Comparison of ENCODE assay signal across 22 cellular contexts in the genomic region with DNA sequence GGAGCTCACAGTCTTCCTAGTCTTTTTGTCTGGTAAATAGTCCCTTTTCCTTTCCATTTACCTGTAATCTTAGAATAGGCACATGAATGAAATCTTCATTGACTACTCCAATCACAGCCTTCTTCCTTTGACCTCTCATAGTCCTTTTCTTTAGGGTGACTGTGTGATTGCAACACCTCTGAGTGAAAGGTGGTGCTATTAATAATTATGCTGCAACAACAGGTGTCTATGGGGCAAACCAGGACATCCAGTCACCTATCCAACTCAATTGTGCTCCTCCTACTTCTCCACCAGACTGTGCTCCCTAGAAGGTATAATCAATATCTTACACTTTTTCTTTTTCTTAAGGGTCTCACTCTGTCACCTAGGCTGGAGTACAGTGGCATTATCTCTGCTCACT. TPM values are rescaled to one million over a fixed set of nuclear protein-coding genes. Genes with fewer than 3 reads are reported as not detected.
DNase-seq lines count a peak whose midpoint lies in the region; ATAC-seq and TF ChIP-seq lines count a peak whose summit lies in the region.
"Had no signal": no experiment of that assay in that cellular context is flagged by ENCODE, and none has a peak within 500 bp of the region (broad histone marks: within the 10 kb centered on the region; RNA-seq: fewer than 3 reads in every experiment).

No MANE protein-coding gene starts in this region.

- H3K9me3 ChIP-seq in BLaER1, result peaks cover 29% of the 10 kb centered on the region
- no peaks in the 10 kb centered on the region for H3K9me3 ChIP-seq in CD4-positive, alpha-beta memory T cell (ENCODE audit: control insufficient read depth in 1 of 2, low read length in 2 of 2)
- H3K9me3 ChIP-seq in naive thymus-derived CD4-positive, alpha-beta T cell (ENCODE audit: control insufficient read depth in 2 of 3, low read length in 3 of 3), result no peaks in the 10 kb centered on the region
- no peaks in the 10 kb centered on the region for H3K9me3 ChIP-seq in colonic mucosa
- H3K9me3 ChIP-seq: esophagus squamous epithelium, right atrium auricular region had no signal

- H3K4me3 Mint-ChIP-seq in CD4-positive, alpha-beta memory T cell, result peak overlapping the region in 5 of 8 donors; percentile 5 to 98 (median 43)
- peak overlapping the region in 8 of 10 donors; percentile 5 to 97 (median 66) for H3K4me3 Mint-ChIP-seq in naive thymus-derived CD4-positive, alpha-beta T cell
- H3K4me3 Mint-ChIP-seq: GM23338, type B pancreatic cell had no signal

- POLR2A ChIA-PET in CD4-positive, alpha-beta memory T cell (lab: Charles Lee; ENCODE audit: partially characterized antibody), result interaction anchor here (1.0 to 26.9 kb wide), 4 partner anchors 10 to 85 kb away, joined by 4 to 734 read pairs (median 6); a partner anchor contains a TSS
- POLR2A ChIA-PET in naive thymus-derived CD4-positive, alpha-beta T cell (lab: Charles Lee), result interaction anchor here (0.7 to 25.4 kb wide), 6 partner anchors 10 to 119 kb away, joined by 4 to 644 read pairs (median 14); a partner anchor contains a TSS
- POLR2A ChIA-PET in RWPE1 (lab: Yijun Ruan, JAX; ENCODE audit: low non-redundant PET), result no interaction called here

- no peak for DNase-seq in CD4-positive, alpha-beta memory T cell
- DNase-seq in activated naive CD4-positive, alpha-beta T cell treated with anti-CD3 and anti-CD28 coated beads, Interleukin-2, amount 50 U/mL, for 72 hours (ENCODE audit: low spot score in 2 of 2), result no peak
- DNase-seq in naive thymus-derived CD4-positive, alpha-beta T cell, result no peak
- DNase-seq in substantia nigra (lab: John Stamatoyannopoulos, UW), result no peak
- DNase-seq in colonic mucosa, result no peak
- no peak for DNase-seq in RWPE1 (ENCODE audit: low spot score)
- DNase-seq in hepatic stellate cell (ENCODE audit: low spot score), result no peak
- DNase-seq: activated CD4-positive, alpha-beta T cell treated with anti-CD3 and anti-CD28 coated beads, Interleukin-2, amount 50 U/mL, for 4 hours; activated T-cell treated with anti-CD3 and anti-CD28 coated beads, Interleukin-2, amount 50 U/mL, for 48 hours; amygdala; caudate nucleus; esophagus squamous epithelium; NCI-H1092; NCI-H524; occipital lobe; stimulated activated naive CD8-positive, alpha-beta T cell treated with anti-CD3 and anti-CD28 coated beads, Interleukin-15, amount 100 ng/mL, for 72 hours; SW 1271 had no signal

- H3K9ac ChIP-seq in BLaER1 (no peak overlapping the region), colonic mucosa (ENCODE audit: low read depth in 2 of 2, low read length in 2 of 2) (no peak overlapping the region)

- H3K27me3 ChIP-seq in BLaER1 (no peaks in the 10 kb centered on the region), colonic mucosa (peaks cover 12% of the 10 kb centered on the region)
- no peaks in the 10 kb centered on the region for H3K27me3 ChIP-seq in CD4-positive, alpha-beta memory T cell (ENCODE audit: insufficient read depth, low read length)
- H3K27me3 ChIP-seq in naive thymus-derived CD4-positive, alpha-beta T cell (ENCODE audit: control insufficient read depth in 2 of 2, insufficient read depth in 2 of 2, low read length in 2 of 2), result no peaks in the 10 kb centered on the region
- H3K27me3 ChIP-seq: right atrium auricular region had no signal

- peak overlapping the region in 6 of 7 donors; percentile 10 to 96 (median 89) for H3K27ac Mint-ChIP-seq in CD4-positive, alpha-beta memory T cell
- H3K27ac Mint-ChIP-seq in activated naive CD4-positive, alpha-beta T cell treated with anti-CD3 and anti-CD28 coated beads, Interleukin-2, amount 50 U/mL, for 72 hours, result peak overlapping the region; percentile 16 to 34
- peak overlapping the region; percentile 25 to 99 (median 96) for H3K27ac Mint-ChIP-seq in naive thymus-derived CD4-positive, alpha-beta T cell
- H3K27ac Mint-ChIP-seq: GM23338, type B pancreatic cell had no signal

- H3K36me3 ChIP-seq in BLaER1 (peaks cover 26% of the 10 kb centered on the region), colonic mucosa (no peaks in the 10 kb centered on the region)
- peaks cover 32% of the 10 kb centered on the region for H3K36me3 ChIP-seq in CD4-positive, alpha-beta memory T cell (ENCODE audit: insufficient read depth, low read length)
- H3K36me3 ChIP-seq in naive thymus-derived CD4-positive, alpha-beta T cell (ENCODE audit: control insufficient read depth in 2 of 3, insufficient read depth in 3 of 3, low read length in 3 of 3), result peaks cover 0 to 37% (median 11%) of the 10 kb centered on the region in 3 experiments
- H3K36me3 ChIP-seq: esophagus squamous epithelium, right atrium auricular region had no signal

- no peak overlapping the region for H3K27ac ChIP-seq in BLaER1
- H3K27ac ChIP-seq in CD4-positive, alpha-beta memory T cell (ENCODE audit: low read depth, low read length), result peak overlapping the region; percentile 70
- H3K27ac ChIP-seq in naive thymus-derived CD4-positive, alpha-beta T cell (ENCODE audit: low read depth, low read length), result peak overlapping the region; percentile 75
- no peak overlapping the region for H3K27ac ChIP-seq in substantia nigra (ENCODE audit: low read depth, low read length, poor library complexity, severe bottlenecking)
- H3K27ac ChIP-seq in colonic mucosa, result no peak overlapping the region
- H3K27ac ChIP-seq in RWPE1, result no peak overlapping the region
- H3K27ac ChIP-seq: esophagus squamous epithelium, right atrium auricular region had no signal

- peaks cover 70 to 90% of the 10 kb centered on the region in 2 donors for H3K36me3 Mint-ChIP-seq in CD4-positive, alpha-beta memory T cell
- H3K36me3 Mint-ChIP-seq in activated naive CD4-positive, alpha-beta T cell treated with anti-CD3 and anti-CD28 coated beads, Interleukin-2, amount 50 U/mL, for 72 hours, result peaks cover 18 to 67% of the 10 kb centered on the region in 2 donors
- H3K36me3 Mint-ChIP-seq in naive thymus-derived CD4-positive, alpha-beta T cell, result peaks cover 25 to 82% (median 79%) of the 10 kb centered on the region in 5 donors

- TF ChIP-seq CTCF in colonic mucosa (IDR thresholded peaks at IDR 0.05), result no peak
- TF ChIP-seq CTCF in RWPE1 (conservative IDR thresholded peaks at IDR 0.05; ENCODE audit: low read depth), result no peak

- 0 out of 2 replicates have a peak overlapping the region, but pooled peaks have one; percentile 6 for H3K4me2 ChIP-seq in BLaER1
- H3K4me2 ChIP-seq: GM23338 had no signal

- CTCF ChIA-PET in CD4-positive, alpha-beta memory T cell (lab: Charles Lee; ENCODE audit: partially characterized antibody), result interaction anchor here (5.0 to 13.2 kb wide), 2 partner anchors 26 to 85 kb away, joined by 24 to 245 read pairs; a partner anchor contains a TSS
- CTCF ChIA-PET in naive thymus-derived CD4-positive, alpha-beta T cell (lab: Charles Lee), result no interaction called here
- CTCF ChIA-PET in RWPE1 (lab: Yijun Ruan, JAX), result no interaction called here

- no peaks in the 10 kb centered on the region for H3K27me3 Mint-ChIP-seq in CD4-positive, alpha-beta memory T cell
- no peaks in the 10 kb centered on the region for H3K27me3 Mint-ChIP-seq in naive thymus-derived CD4-positive, alpha-beta T cell
- H3K27me3 Mint-ChIP-seq: stimulated activated naive CD8-positive, alpha-beta T cell treated with anti-CD3 and anti-CD28 coated beads, Interleukin-15, amount 100 ng/mL, for 72 hours had no signal

- H3K4me1 ChIP-seq in BLaER1 (peaks cover 62% of the 10 kb centered on the region), colonic mucosa (no peaks in the 10 kb centered on the region)
- H3K4me1 ChIP-seq in CD4-positive, alpha-beta memory T cell (ENCODE audit: insufficient read depth, low read length), result peaks cover 93% of the 10 kb centered on the region
- H3K4me1 ChIP-seq in naive thymus-derived CD4-positive, alpha-beta T cell (ENCODE audit: control insufficient read depth in 2 of 2, insufficient read depth in 2 of 2, low read length in 2 of 2), result peaks cover 75 to 89% of the 10 kb centered on the region in 2 donors

- H3K4me1 Mint-ChIP-seq in CD4-positive, alpha-beta memory T cell, result peaks cover 79 to 98% (median 88%) of the 10 kb centered on the region in 4 donors
- peaks cover 69 to 98% (median 96%) of the 10 kb centered on the region in 7 donors for H3K4me1 Mint-ChIP-seq in naive thymus-derived CD4-positive, alpha-beta T cell

- no peaks in the 10 kb centered on the region for H4K20me1 ChIP-seq in BLaER1

- H3K4me3 ChIP-seq in BLaER1 (no peak overlapping the region), colonic mucosa (no peak overlapping the region)
- no peak overlapping the region for H3K4me3 ChIP-seq in CD4-positive, alpha-beta memory T cell (ENCODE audit: low read length in 2 of 2)
- no peak overlapping the region for H3K4me3 ChIP-seq in naive thymus-derived CD4-positive, alpha-beta T cell (ENCODE audit: low read length)
- H3K4me3 ChIP-seq: esophagus squamous epithelium, GM23338, right atrium auricular region had no signal

- ATAC-seq in activated naive CD4-positive, alpha-beta T cell treated with anti-CD3 and anti-CD28 coated beads, Interleukin-2, amount 50 U/mL, for 72 hours, result no peak
- no peak for ATAC-seq in naive thymus-derived CD4-positive, alpha-beta T cell
- ATAC-seq: GM23338; stimulated activated naive CD8-positive, alpha-beta T cell treated with anti-CD3 and anti-CD28 coated beads, Interleukin-15, amount 100 ng/mL, for 72 hours had no signal

- intact Hi-C loops in CD4-positive, alpha-beta memory T cell (cut with micrococcal nuclease), result no loop called here
- intact Hi-C loops in naive thymus-derived CD4-positive, alpha-beta T cell (cut with micrococcal nuclease), result no loop called here
- intact Hi-C loops in colonic mucosa (cut with DNase I), result no loop called here

- peaks cover 0 to 13% (median 0%) of the 10 kb centered on the region in 8 donors for H3K9me3 Mint-ChIP-seq in CD4-positive, alpha-beta memory T cell
- H3K9me3 Mint-ChIP-seq in activated naive CD4-positive, alpha-beta T cell treated with anti-CD3 and anti-CD28 coated beads, Interleukin-2, amount 50 U/mL, for 72 hours, result no peaks in the 10 kb centered on the region
- peaks cover 0 to 18% (median 3%) of the 10 kb centered on the region in 11 donors for H3K9me3 Mint-ChIP-seq in naive thymus-derived CD4-positive, alpha-beta T cell
- H3K9me3 Mint-ChIP-seq: GM23338 had no signal

RNA-seq across cellular contexts. Expression of a gene that starts 29.4 kb away (rescaled TPM):
- total RNA-seq in CD4-positive, alpha-beta memory T cell, result 100 to 1,000 TPM; 420 to 432 TPM
- 100 to 1,000 TPM; 431 to 458 TPM for polyA plus RNA-seq in CD4-positive, alpha-beta memory T cell
- total RNA-seq in activated naive CD4-positive, alpha-beta T cell treated with anti-CD3 and anti-CD28 coated beads, Interleukin-2, amount 50 U/mL, for 72 hours, result 100 to 1,000 TPM in 1 of 2 donors, 10 to 100 TPM in 1; 63.9 to 126 TPM
- 100 to 1,000 TPM; 246 to 576 (median 431) TPM for total RNA-seq in naive thymus-derived CD4-positive, alpha-beta T cell
- 100 to 1,000 TPM; 532 to 813 TPM for polyA plus RNA-seq in naive thymus-derived CD4-positive, alpha-beta T cell
- total RNA-seq in colonic mucosa, result 1 to 10 TPM; 1.8 to 2.0 TPM
- total RNA-seq: glomerular endothelial cell had no signal

Comparison
In these comparisons a context has a peak if more than half of its experiments do, and no peak if none do; other contexts are left out.
1. H3K27ac ChIP-seq: peak in CD4-positive, alpha-beta memory T cell (single experiment) and naive thymus-derived CD4-positive, alpha-beta T cell (single experiment); none in BLaER1 (single experiment), substantia nigra (single experiment), colonic mucosa (single experiment) and RWPE1 (single experiment).
2. H3K27ac Mint-ChIP-seq: peak in every context shown above with its lines; median percentile 96 in naive thymus-derived CD4-positive, alpha-beta T cell; 89 in CD4-positive, alpha-beta memory T cell; 25 in activated naive CD4-positive, alpha-beta T cell treated with anti-CD3 and anti-CD28 coated beads, Interleukin-2, amount 50 U/mL, for 72 hours.
3. RNA of a gene that starts 29.4 kb away (total RNA-seq): 420 to 432 TPM in CD4-positive, alpha-beta memory T cell, 246 to 576 TPM in naive thymus-derived CD4-positive, alpha-beta T cell and 63.9 to 126 TPM in activated naive CD4-positive, alpha-beta T cell treated with anti-CD3 and anti-CD28 coated beads, Interleukin-2, amount 50 U/mL, for 72 hours; 1.8 to 2.0 TPM in colonic mucosa; every median in the first group is over 10 times any median in the second.